In the genomic region with DNA sequence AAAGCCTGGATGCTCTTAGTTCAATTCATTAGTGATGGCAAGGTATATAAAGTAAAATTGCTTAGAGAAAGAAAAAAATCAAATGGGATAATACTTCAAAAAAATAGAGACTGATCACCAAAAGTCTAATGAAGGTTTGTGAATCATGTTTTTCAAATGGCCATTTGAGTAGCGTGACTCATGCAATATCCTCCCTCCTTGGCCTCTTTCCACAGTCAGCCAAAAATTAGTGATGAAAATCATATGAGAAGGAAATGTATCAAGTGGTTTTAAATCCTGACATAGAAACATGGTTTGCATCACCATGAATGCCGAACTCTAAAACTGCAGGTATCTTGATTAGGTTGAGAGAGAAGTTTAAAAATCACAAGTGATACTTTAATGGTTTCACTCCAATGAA, we compare ENCODE assay signal across 16 cellular contexts. TPM values are rescaled to one million over a fixed set of nuclear protein-coding genes. Genes with fewer than 3 reads are reported as not detected.
DNase-seq lines count a peak whose midpoint lies in the region; ATAC-seq, FAIRE-seq and TF ChIP-seq lines count a peak whose summit lies in the region.
"Had no signal": no experiment of that assay in that cellular context is flagged by ENCODE, and none has a peak within 500 bp of the region (broad histone marks: within the 10 kb centered on the region; RNA-seq: fewer than 3 reads in every experiment).

No MANE protein-coding gene starts in this region.

- H3K27me3 Mint-ChIP-seq in astrocyte (ENCODE audit: low read depth, unreplicated experiment): peaks cover 17% of the 10 kb centered on the region

- H3K36me3 ChIP-seq in astrocyte (ENCODE audit: insufficient read depth, low read length): no peaks in the 10 kb centered on the region
- H3K36me3 ChIP-seq: BLaER1, sigmoid colon had no signal

- peaks cover 9% of the 10 kb centered on the region for H3K4me1 Mint-ChIP-seq in astrocyte (ENCODE audit: low read depth, unreplicated experiment)

- CTCF ChIA-PET in AG04449 (lab: Yijun Ruan, JAX): no interaction called here

- FAIRE-seq in GM19239 (lab: Jason Lieb, UNC): peak; percentile 95
- no peak for FAIRE-seq in astrocyte (lab: Jason Lieb, UNC)

- H2AFZ ChIP-seq in astrocyte (ENCODE audit: low read depth, low read length): no peak overlapping the region

- no peaks in the 10 kb centered on the region for H3K79me2 ChIP-seq in astrocyte (ENCODE audit: insufficient read depth, low read length)

- H3K9ac ChIP-seq in astrocyte (ENCODE audit: low read length): no peak overlapping the region
- H3K9ac ChIP-seq: BLaER1 had no signal

- H3K9me3 Mint-ChIP-seq in astrocyte (ENCODE audit: unreplicated experiment): no peaks in the 10 kb centered on the region
- H3K9me3 Mint-ChIP-seq: activated naive CD4-positive, alpha-beta T cell treated with anti-CD3 and anti-CD28 coated beads, Interleukin-2, amount 10 ng/mL, durations not matched to agents 7 days and 5 days had no signal

- peaks cover 10% of the 10 kb centered on the region for H3K4me1 ChIP-seq in astrocyte (ENCODE audit: insufficient read depth, low read length)

- no peaks in the 10 kb centered on the region for H4K20me1 ChIP-seq in astrocyte (ENCODE audit: insufficient read depth, low read length)
- H4K20me1 ChIP-seq: BLaER1 had no signal

- no peak overlapping the region for H3K4me2 ChIP-seq in astrocyte (ENCODE audit: low read length)
- H3K4me2 ChIP-seq: BLaER1 had no signal

- H3K27ac ChIP-seq in astrocyte (ENCODE audit: low read depth, low read length): no peak overlapping the region
- H3K27ac ChIP-seq: BLaER1, sigmoid colon had no signal

- no peak overlapping the region for H3K4me3 Mint-ChIP-seq in astrocyte (ENCODE audit: unreplicated experiment)
- H3K4me3 Mint-ChIP-seq: activated naive CD4-positive, alpha-beta T cell treated with anti-CD3 and anti-CD28 coated beads, Interleukin-2, amount 10 ng/mL, durations not matched to agents 7 days and 5 days had no signal

- TF ChIP-seq CTCF in AG04449 (IDR thresholded peaks at IDR 0.05; ENCODE audit: insufficient read depth, low read length, missing control alignments) (no peak), astrocyte (IDR thresholded peaks at IDR 0.05; ENCODE audit: insufficient read depth, low read depth, low read length) (no peak), GM10266 (IDR thresholded peaks at IDR 0.05; ENCODE audit: control insufficient read depth, insufficient read depth, low read depth, missing control alignments) (no peak)

- H3K27me3 ChIP-seq in astrocyte (ENCODE audit: insufficient read depth, low read length): peaks cover 2% of the 10 kb centered on the region
- H3K27me3 ChIP-seq: sigmoid colon had no signal

- no peak for ATAC-seq in HG03025 (IDR thresholded peaks at IDR 0.05; ENCODE audit: low FRiP score, unreplicated experiment)
- ATAC-seq: T-helper 17 cell had no signal

- POLR2A ChIA-PET in AG04449 (lab: Yijun Ruan, JAX): no interaction called here

- no peak overlapping the region for H3K27ac Mint-ChIP-seq in astrocyte (ENCODE audit: unreplicated experiment)
- H3K27ac Mint-ChIP-seq: activated naive CD4-positive, alpha-beta T cell treated with anti-CD3 and anti-CD28 coated beads, Interleukin-2, amount 10 ng/mL, durations not matched to agents 7 days and 5 days had no signal

- no peaks in the 10 kb centered on the region for H3K36me3 Mint-ChIP-seq in astrocyte (ENCODE audit: low read depth, unreplicated experiment)
- H3K36me3 Mint-ChIP-seq: activated naive CD4-positive, alpha-beta T cell treated with anti-CD3 and anti-CD28 coated beads, Interleukin-2, amount 10 ng/mL, durations not matched to agents 7 days and 5 days had no signal

- no peaks in the 10 kb centered on the region for H3K9me3 ChIP-seq in astrocyte (ENCODE audit: insufficient read depth, low read depth, low read length)
- H3K9me3 ChIP-seq: BLaER1, sigmoid colon had no signal

- DNase-seq in AG04449 (ENCODE audit: low read depth, low spot score) (peak; percentile 2), GM19239 (ENCODE audit: insufficient read length, low spot score) (no peak), astrocyte (ENCODE audit: low read depth) (peak; percentile 37), hepatic stellate cell (ENCODE audit: low spot score) (peak; percentile 43), GM10266 (ENCODE audit: extremely low spot score) (no peak), NCI-H2171 treated with DMSO at 0.1 percent for 48 hours (lab: John Stamatoyannopoulos, UW) (no peak), NCI-H2029 (lab: John Stamatoyannopoulos, UW) (no peak)
- DNase-seq: activated CD4-positive, alpha-beta T cell treated with anti-CD3 and anti-CD28 coated beads, Interleukin-2, amount 50 U/mL, for 48 hours; activated naive CD4-positive, alpha-beta T cell treated with anti-CD3 and anti-CD28 coated beads, Interleukin-2, amount 10 ng/mL, durations not matched to agents 7 days and 5 days; effector CD4-positive, alpha-beta T cell; GOT3; NCI-H1930; sigmoid colon; T-helper 17 cell had no signal

- H3K4me3 ChIP-seq in AG04449 (ENCODE audit: low read depth, low read length) (no peak overlapping the region), astrocyte (ENCODE audit: insufficient read depth, low read depth, low read length) (no peak overlapping the region)
- H3K4me3 ChIP-seq: BLaER1, sigmoid colon had no signal

RNA-seq across cellular contexts. Expression of a gene that starts 1.2 kb away (rescaled TPM):
- total RNA-seq in astrocyte: 0.10 and 0.18 TPM in 2 replicates

Comparison
In these comparisons a context has a peak if more than half of its experiments do, and no peak if none do; other contexts are left out.
1. DNase-seq: peak in AG04449 (single experiment), astrocyte (single experiment) and hepatic stellate cell (single experiment); none in GM19239 (single experiment), GM10266 (single experiment), NCI-H2171 treated with DMSO at 0.1 percent for 48 hours (single experiment) and NCI-H2029 (single experiment).